In the genomic region with DNA sequence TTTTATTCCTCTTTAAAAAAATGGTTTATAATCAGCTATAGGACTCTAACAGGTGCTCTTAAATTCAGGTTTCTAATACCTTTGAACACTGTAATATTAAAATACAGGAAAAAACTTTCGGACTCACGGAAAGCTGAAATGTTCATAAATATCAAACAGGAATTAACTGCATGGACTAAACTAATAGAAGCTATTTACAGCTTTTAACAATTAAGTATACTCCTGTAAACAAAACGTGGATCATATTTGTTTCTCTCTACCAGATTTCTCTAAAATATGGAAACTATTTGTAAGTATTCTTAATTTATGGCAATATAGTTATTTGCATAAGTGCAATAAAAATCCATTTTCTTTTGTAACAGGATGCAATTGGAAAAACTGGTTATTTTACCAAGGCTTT, we compare ENCODE assay signal across 24 cellular contexts.
"Had no signal": no experiment of that assay in that cellular context is flagged by ENCODE, and none has a peak within 500 bp of the region (broad histone marks: within the 10 kb centered on the region; RNA-seq: fewer than 3 reads in every experiment).

No MANE protein-coding gene starts in this region.

- DNase-seq: activated B cell treated with CpG ODN at 0.5 μM for 24 hours; activated CD4-positive, alpha-beta T cell treated with anti-CD3 and anti-CD28 coated beads for 1 hour; activated CD4-positive, alpha-beta T cell treated with anti-CD3 and anti-CD28 coated beads, Interleukin-2, amount 10 ng/mL, durations not matched to agents 24 days and 14 days; activated CD4-positive, alpha-beta T cell treated with anti-CD3 and anti-CD28 coated beads, Interleukin-2, amount 50 U/mL, for 48 hours; activated CD8-positive, alpha-beta memory T cell treated with anti-CD3 and anti-CD28 coated beads, Interleukin-2, amount 10 ng/mL, durations not matched to agents 7 days and 5 days; activated effector memory CD4-positive, alpha-beta T cell treated with Interleukin-2 at 50 U/mL for 16 hours; activated naive CD4-positive, alpha-beta T cell; activated T-cell treated with anti-CD3 and anti-CD28 coated beads, Interleukin-2, amount 50 U/mL, for 24 hours; amniotic stem cell; brain microvascular endothelial cell; KG1; MG63; MV-4-11; NCI-H1105; NCI-H1436; NCI-H187 treated with DMSO at 0.1 percent for 48 hours; NCI-H2081 treated with DMSO at 0.1 percent for 48 hours; NCI-H2227 treated with DMSO at 0.1 percent for 48 hours; NCI-H526 treated with DMSO at 0.1 percent for 48 hours; SIG-M5; T-helper 17 cell; T-helper 9 cell had no signal

- FAIRE-seq: astrocyte had no signal

- H3K27ac ChIP-seq: brain microvascular endothelial cell, cardiac muscle cell had no signal

- H3K27me3 ChIP-seq: brain microvascular endothelial cell, cardiac muscle cell, MG63 had no signal

- H3K4me3 ChIP-seq: cardiac muscle cell, MG63 had no signal

- H3K36me3 ChIP-seq: brain microvascular endothelial cell, cardiac muscle cell, MG63 had no signal
